ENCODE assay signal across 1 cellular context in genomic region chr5:6687501-6687900, GRCh38.
TF ChIP-seq lines count a peak whose summit lies in the region.

No MANE protein-coding gene starts in this region.

TF ChIP-seq in HepG2, 621 proteins besides CTCF, POLR2A, EP300 and RAD21:
- TF ChIP-seq NAIF1 (CRISPR knock-in tag; IDR thresholded peaks at IDR 0.05; ENCODE audit: borderline replicate concordance) (no peak), KDM5A (IDR thresholded peaks at IDR 0.05; ENCODE audit: borderline replicate concordance, low read length) (no peak), ZKSCAN1 (IDR thresholded peaks at IDR 0.05; ENCODE audit: low read length) (no peak), SRSF1 (optimal IDR thresholded peaks at IDR 0.05; ENCODE audit: low read depth, low read length) (no peak), ETV5 (CRISPR knock-in tag; IDR thresholded peaks at IDR 0.05; ENCODE audit: borderline replicate concordance) (no peak), ZFP36L1 (CRISPR knock-in tag; IDR thresholded peaks at IDR 0.05) (no peak), ZNF883 (CRISPR knock-in tag; IDR thresholded peaks at IDR 0.05; ENCODE audit: not compliant biosample characterization) (no peak), ZNF275 (CRISPR knock-in tag; IDR thresholded peaks at IDR 0.05; ENCODE audit: borderline replicate concordance) (no peak)
